In genomic region chr1:1629430-1630190, GRCh38 we compare ENCODE assay signal across 9 cellular contexts. TPM values are rescaled to one million over a fixed set of nuclear protein-coding genes. Genes with fewer than 3 reads are reported as not detected.
A peak's percentile ranks its signal among the peaks of the same experiment; 100 is the strongest.
DNase-seq lines count a peak whose midpoint lies in the region; ATAC-seq and TF ChIP-seq lines count a peak whose summit lies in the region.
"Had no signal": no experiment of that assay in that cellular context is flagged by ENCODE, and none has a peak within 500 bp of the region (broad histone marks: within the 10 kb centered on the region; RNA-seq: fewer than 3 reads in every experiment).

No MANE protein-coding gene starts in this region.

- H2BK15ac ChIP-seq in H9 (ENCODE audit: low read depth, low read length) = no peak overlapping the region

- no peak overlapping the region for H3K14ac ChIP-seq in H9 (ENCODE audit: insufficient read depth, low read length)

- H3K27ac Mint-ChIP-seq in H9 = no peak overlapping the region

- peaks cover 2% of the 10 kb centered on the region in 2 experiments; a peak in 2 of 4 replicates for H3K4me1 Mint-ChIP-seq in H9

- no peak for ATAC-seq in right cardiac atrium

- intact Hi-C loops in right cardiac atrium (cut with DNase I) = no loop called here

- no peak overlapping the region for H3K4me3 ChIP-seq in right cardiac atrium (ENCODE audit: low read length)
- H3K4me3 ChIP-seq in smooth muscle cell = no peak overlapping the region
- H3K4me3 ChIP-seq: SJSA1 had no signal

- H3K4me2 ChIP-seq in H9 (ENCODE audit: insufficient read depth, insufficient read length, low read length) = peak overlapping the region; percentile 17
- H3K4me2 ChIP-seq in smooth muscle cell = no peak overlapping the region

- no peak overlapping the region for H2BK120ac ChIP-seq in H9 (ENCODE audit: low read depth, low read length, poor library complexity, severe bottlenecking)

- H2BK20ac ChIP-seq in H9 (ENCODE audit: low read depth, low read length, poor library complexity, severe bottlenecking) = no peak overlapping the region

- H3K18ac ChIP-seq in H9 (ENCODE audit: insufficient read length, low read depth, low read length) = no peak overlapping the region

- H4K8ac ChIP-seq in H9 (replicated peaks; ENCODE audit: insufficient read length, low read depth, low read length) = no peak overlapping the region

- no peaks in the 10 kb centered on the region; the same call in 1 of the 2 replicates for H3K27me3 ChIP-seq in H9 (ENCODE audit: insufficient read depth, low read length)
- H3K27me3 ChIP-seq in right cardiac atrium (ENCODE audit: control insufficient read depth, insufficient read depth) = no peaks in the 10 kb centered on the region
- no peaks in the 10 kb centered on the region for H3K27me3 ChIP-seq in smooth muscle cell (ENCODE audit: low read depth)
- H3K27me3 ChIP-seq: SJSA1 had no signal

- H4K5ac ChIP-seq in H9 (ENCODE audit: insufficient read length, low read depth, low read length) = no peak overlapping the region

- DNase-seq in H9 = no peak
- peak; percentile 81 for DNase-seq in activated CD8-positive, alpha-beta memory T cell treated with anti-CD3 and anti-CD28 coated beads for 24 hours
- peak; percentile 29 to 73 (median 65) for DNase-seq in right cardiac atrium
- DNase-seq in stimulated activated CD8-positive, alpha-beta memory T cell treated with anti-CD3 and anti-CD28 coated beads, Interleukin-2, amount 100 ng/mL, for 48 hours (ENCODE audit: low read depth in 2 of 2) = peak; percentile 48 to 58
- DNase-seq in smooth muscle cell (lab: John Stamatoyannopoulos, UW; ENCODE audit: unreplicated experiment) = no peak
- DNase-seq in T1000 (lab: John Stamatoyannopoulos, UW) = no peak
- no peak for DNase-seq in DMS 273 (lab: John Stamatoyannopoulos, UW; ENCODE audit: unreplicated experiment)
- no peak for DNase-seq in LoVo (ENCODE audit: low spot score)

- no peaks in the 10 kb centered on the region for H3K9me3 Mint-ChIP-seq in H9

- no peak overlapping the region for H3T11ph ChIP-seq in H9 (ENCODE audit: low read length)

- H3K4me3 Mint-ChIP-seq in H9 = no peak overlapping the region; a peak in 1 of 5 replicates

- no peak overlapping the region for H2BK5ac ChIP-seq in H9 (ENCODE audit: insufficient read length, low read length)

- TF ChIP-seq CTCF in H9 (conservative IDR thresholded peaks at IDR 0.05) (no peak), smooth muscle cell (IDR thresholded peaks at IDR 0.05; ENCODE audit: borderline replicate concordance, insufficient read depth, poor library complexity, severe bottlenecking) (no peak)

- no peaks in the 10 kb centered on the region for H3K79me2 ChIP-seq in H9 (ENCODE audit: insufficient read depth, low read length)
- H3K79me2 ChIP-seq in smooth muscle cell (ENCODE audit: low read depth) = no peaks in the 10 kb centered on the region

- H3K36me3 Mint-ChIP-seq in H9 (ENCODE audit: insufficient read depth in 1 of 3, low read depth in 3 of 3) = no peaks in the 10 kb centered on the region

- no peaks in the 10 kb centered on the region for H3K79me1 ChIP-seq in H9 (ENCODE audit: insufficient read depth, low read depth, low read length, poor library complexity, severe bottlenecking)

- H4K20me1 ChIP-seq in H9 (ENCODE audit: control insufficient read depth, insufficient read depth, insufficient read length) (no peaks in the 10 kb centered on the region), smooth muscle cell (ENCODE audit: low read depth) (peaks cover 23% of the 10 kb centered on the region)

- H3K4ac ChIP-seq in H9 (ENCODE audit: low read depth, low read length) = no peak overlapping the region

- H3K9ac ChIP-seq in H9 (ENCODE audit: extremely low read depth, insufficient read length, low read length) (no peak overlapping the region), smooth muscle cell (ENCODE audit: low read depth) (no peak overlapping the region)

- H2AFZ ChIP-seq in H9 (ENCODE audit: low read length) (no peak overlapping the region), smooth muscle cell (ENCODE audit: low read depth) (no peak overlapping the region)

- no peak overlapping the region for H2BK12ac ChIP-seq in H9 (ENCODE audit: insufficient read length, low read depth, low read length)

- no peak overlapping the region for H3K56ac ChIP-seq in H9 (ENCODE audit: insufficient read length, low read depth, low read length)

- H3K23me2 ChIP-seq in H9 (ENCODE audit: insufficient read length, low read depth, low read length, poor library complexity, severe bottlenecking) = peaks cover 7% of the 10 kb centered on the region

- H3K9me3 ChIP-seq in H9 (ENCODE audit: control insufficient read depth, low read depth, low read length) (no peaks in the 10 kb centered on the region), right cardiac atrium (ENCODE audit: control insufficient read depth, low read length) (no peaks in the 10 kb centered on the region), smooth muscle cell (replicated peaks; ENCODE audit: low read depth) (no peaks in the 10 kb centered on the region)
- H3K9me3 ChIP-seq: SJSA1 had no signal

- peaks cover 3% of the 10 kb centered on the region for H3F3A ChIP-seq in smooth muscle cell (ENCODE audit: low read depth)

- H3K23ac ChIP-seq in H9 (ENCODE audit: insufficient read length, low read depth, low read length) = no peak overlapping the region

- no peak overlapping the region for H2AK5ac ChIP-seq in H9 (ENCODE audit: insufficient read length, low read length)

- peaks cover 12% of the 10 kb centered on the region for H3K27me3 Mint-ChIP-seq in H9 (ENCODE audit: low read depth)

- no CpG with 5 or more reads among the region's 48 CpGs for WGBS in H9 (ENCODE audit: extremely low coverage, insufficient read length, low lambda C conversion rate)
- WGBS in right cardiac atrium = 71% methylated on average over 48 of the region's 48 CpGs
- 46% methylated on average over 31 of the region's 48 CpGs for WGBS in smooth muscle cell (ENCODE audit: low lambda C conversion rate)

- H4K91ac ChIP-seq in H9 (ENCODE audit: insufficient read length, low read depth, low read length) = no peak overlapping the region

- no peaks in the 10 kb centered on the region for H3K36me3 ChIP-seq in smooth muscle cell (ENCODE audit: low read depth)

- H3K27ac ChIP-seq in H9 (ENCODE audit: insufficient read length, low read depth, low read length) = no peak overlapping the region
- no peak overlapping the region for H3K27ac ChIP-seq in right cardiac atrium (ENCODE audit: low read length)
- no peak overlapping the region for H3K27ac ChIP-seq in smooth muscle cell (ENCODE audit: low read depth)
- H3K27ac ChIP-seq: SJSA1 had no signal

- no peaks in the 10 kb centered on the region for H3K4me1 ChIP-seq in H9 (ENCODE audit: insufficient read depth, low read length)
- no peaks in the 10 kb centered on the region for H3K4me1 ChIP-seq in right cardiac atrium (ENCODE audit: control insufficient read depth, insufficient read depth, low read length)
- peaks cover 3% of the 10 kb centered on the region for H3K4me1 ChIP-seq in smooth muscle cell (ENCODE audit: low read depth)
- H3K4me1 ChIP-seq: SJSA1 had no signal

RNA-seq across cellular contexts. Expression of gene MMP23B, which starts 2.4 kb away (rescaled TPM):
- 12.5 and 13.7 TPM in 2 replicates for total RNA-seq in H9 (2021)
- total RNA-seq in right cardiac atrium = 10 to 100 TPM; 18.7 to 22.4 (median 19.9) TPM
- polyA plus RNA-seq in right cardiac atrium = 15.8 TPM
- 81.7 and 89.8 TPM in 2 replicates for total RNA-seq in smooth muscle cell
- 197 and 218 TPM in 2 replicates for polyA plus RNA-seq in smooth muscle cell

RNA-seq across cellular contexts. Expression of gene MIB2, which starts 14.3 kb away (rescaled TPM):
- total RNA-seq in H9 (2021) (77.8 and 78.9 TPM in 2 replicates), right cardiac atrium (10 to 100 TPM; 49.5 to 77.8 (median 65.5) TPM), smooth muscle cell (21.9 and 42.7 TPM in 2 replicates)
- polyA plus RNA-seq in right cardiac atrium (52.5 TPM), smooth muscle cell (61.2 and 71.2 TPM in 2 replicates)

RNA-seq across cellular contexts. Expression of gene CDK11B, which starts 29.2 kb away (rescaled TPM):
- total RNA-seq in H9 (2021) (30.1 and 33.3 TPM in 2 replicates), right cardiac atrium (10 to 100 TPM; 18.8 to 20.6 (median 19.7) TPM), smooth muscle cell (12.1 and 15.6 TPM in 2 replicates)
- polyA plus RNA-seq in right cardiac atrium (27.0 TPM), smooth muscle cell (13.7 and 21.1 TPM in 2 replicates)

RNA-seq across cellular contexts. Expression of gene FNDC10, which starts 29.7 kb away (rescaled TPM):
- total RNA-seq in H9 (2021) (15.2 TPM in 2 replicates), right cardiac atrium (under 1 TPM; 0.47 to 0.97 (median 0.80) TPM), smooth muscle cell (3.3 and 9.1 TPM in 2 replicates)
- polyA plus RNA-seq in right cardiac atrium (0.68 TPM), smooth muscle cell (14.2 and 22.5 TPM in 2 replicates)

RNA-seq across cellular contexts. Expression of gene SSU72, which starts 54.9 kb away (rescaled TPM):
- total RNA-seq in H9 (2021) (179 and 186 TPM in 2 replicates), right cardiac atrium (100 to 1,000 TPM; 112 to 115 (median 113) TPM), smooth muscle cell (77.3 and 116 TPM in 2 replicates)
- polyA plus RNA-seq in right cardiac atrium (130 TPM), smooth muscle cell (223 and 231 TPM in 2 replicates)

Comparison
In these comparisons a context has a peak if more than half of its experiments do, and no peak if none do; other contexts are left out.
1. DNase-seq: peak in activated CD8-positive, alpha-beta memory T cell treated with anti-CD3 and anti-CD28 coated beads for 24 hours (single experiment), right cardiac atrium (3 of 3) and stimulated activated CD8-positive, alpha-beta memory T cell treated with anti-CD3 and anti-CD28 coated beads, Interleukin-2, amount 100 ng/mL, for 48 hours (2 of 2); none in H9 (single experiment), smooth muscle cell (single experiment), T1000 (single experiment), DMS 273 (single experiment) and LoVo (single experiment).